Comparison of ENCODE assay signal across 1 cellular context in the genomic region with DNA sequence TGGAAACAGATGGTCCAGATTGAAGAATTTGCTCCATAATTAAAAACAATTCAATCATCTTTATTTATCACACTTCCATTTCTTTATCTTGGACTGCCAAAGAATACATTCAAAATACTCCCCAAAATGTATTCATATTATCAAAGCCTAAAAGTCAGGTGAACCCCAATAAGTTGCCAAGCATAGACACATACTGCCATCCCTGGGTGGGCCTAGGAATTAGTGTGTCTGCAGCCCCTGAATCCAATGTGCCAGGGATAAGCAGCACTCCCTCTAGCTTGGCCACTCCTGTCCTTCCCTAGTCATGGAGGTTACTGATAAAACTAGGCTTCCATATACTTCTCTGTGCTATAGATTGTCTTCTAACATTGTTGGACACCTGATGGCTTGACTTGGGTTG.
TF ChIP-seq lines count a peak whose summit lies in the region.

No MANE protein-coding gene starts in this region.

TF ChIP-seq in WTC11, 78 proteins besides CTCF, POLR2A, EP300 and RAD21 (continued from another document):
- TF ChIP-seq, protein P1, sequence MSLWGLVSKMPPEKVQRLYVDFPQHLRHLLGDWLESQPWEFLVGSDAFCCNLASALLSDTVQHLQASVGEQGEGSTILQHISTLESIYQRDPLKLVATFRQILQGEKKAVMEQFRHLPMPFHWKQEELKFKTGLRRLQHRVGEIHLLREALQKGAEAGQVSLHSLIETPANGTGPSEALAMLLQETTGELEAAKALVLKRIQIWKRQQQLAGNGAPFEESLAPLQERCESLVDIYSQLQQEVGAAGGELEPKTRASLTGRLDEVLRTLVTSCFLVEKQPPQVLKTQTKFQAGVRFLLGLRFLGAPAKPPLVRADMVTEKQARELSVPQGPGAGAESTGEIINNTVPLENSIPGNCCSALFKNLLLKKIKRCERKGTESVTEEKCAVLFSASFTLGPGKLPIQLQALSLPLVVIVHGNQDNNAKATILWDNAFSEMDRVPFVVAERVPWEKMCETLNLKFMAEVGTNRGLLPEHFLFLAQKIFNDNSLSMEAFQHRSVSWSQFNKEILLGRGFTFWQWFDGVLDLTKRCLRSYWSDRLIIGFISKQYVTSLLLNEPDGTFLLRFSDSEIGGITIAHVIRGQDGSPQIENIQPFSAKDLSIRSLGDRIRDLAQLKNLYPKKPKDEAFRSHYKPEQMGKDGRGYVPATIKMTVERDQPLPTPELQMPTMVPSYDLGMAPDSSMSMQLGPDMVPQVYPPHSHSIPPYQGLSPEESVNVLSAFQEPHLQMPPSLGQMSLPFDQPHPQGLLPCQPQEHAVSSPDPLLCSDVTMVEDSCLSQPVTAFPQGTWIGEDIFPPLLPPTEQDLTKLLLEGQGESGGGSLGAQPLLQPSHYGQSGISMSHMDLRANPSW (CRISPR knock-in tag; conservative IDR thresholded peaks at IDR 0.05; ENCODE audit: low read depth) = no peak
- TF ChIP-seq, protein P2, sequence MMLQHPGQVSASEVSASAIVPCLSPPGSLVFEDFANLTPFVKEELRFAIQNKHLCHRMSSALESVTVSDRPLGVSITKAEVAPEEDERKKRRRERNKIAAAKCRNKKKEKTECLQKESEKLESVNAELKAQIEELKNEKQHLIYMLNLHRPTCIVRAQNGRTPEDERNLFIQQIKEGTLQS (CRISPR knock-in tag; conservative IDR thresholded peaks at IDR 0.05) = no peak
- no peak for TF ChIP-seq RELA (CRISPR knock-in tag; IDR thresholded peaks at IDR 0.05; ENCODE audit: borderline replicate concordance)
- no peak for TF ChIP-seq TEAD4 (CRISPR knock-in tag; IDR thresholded peaks at IDR 0.05)
- TF ChIP-seq, protein P3, sequence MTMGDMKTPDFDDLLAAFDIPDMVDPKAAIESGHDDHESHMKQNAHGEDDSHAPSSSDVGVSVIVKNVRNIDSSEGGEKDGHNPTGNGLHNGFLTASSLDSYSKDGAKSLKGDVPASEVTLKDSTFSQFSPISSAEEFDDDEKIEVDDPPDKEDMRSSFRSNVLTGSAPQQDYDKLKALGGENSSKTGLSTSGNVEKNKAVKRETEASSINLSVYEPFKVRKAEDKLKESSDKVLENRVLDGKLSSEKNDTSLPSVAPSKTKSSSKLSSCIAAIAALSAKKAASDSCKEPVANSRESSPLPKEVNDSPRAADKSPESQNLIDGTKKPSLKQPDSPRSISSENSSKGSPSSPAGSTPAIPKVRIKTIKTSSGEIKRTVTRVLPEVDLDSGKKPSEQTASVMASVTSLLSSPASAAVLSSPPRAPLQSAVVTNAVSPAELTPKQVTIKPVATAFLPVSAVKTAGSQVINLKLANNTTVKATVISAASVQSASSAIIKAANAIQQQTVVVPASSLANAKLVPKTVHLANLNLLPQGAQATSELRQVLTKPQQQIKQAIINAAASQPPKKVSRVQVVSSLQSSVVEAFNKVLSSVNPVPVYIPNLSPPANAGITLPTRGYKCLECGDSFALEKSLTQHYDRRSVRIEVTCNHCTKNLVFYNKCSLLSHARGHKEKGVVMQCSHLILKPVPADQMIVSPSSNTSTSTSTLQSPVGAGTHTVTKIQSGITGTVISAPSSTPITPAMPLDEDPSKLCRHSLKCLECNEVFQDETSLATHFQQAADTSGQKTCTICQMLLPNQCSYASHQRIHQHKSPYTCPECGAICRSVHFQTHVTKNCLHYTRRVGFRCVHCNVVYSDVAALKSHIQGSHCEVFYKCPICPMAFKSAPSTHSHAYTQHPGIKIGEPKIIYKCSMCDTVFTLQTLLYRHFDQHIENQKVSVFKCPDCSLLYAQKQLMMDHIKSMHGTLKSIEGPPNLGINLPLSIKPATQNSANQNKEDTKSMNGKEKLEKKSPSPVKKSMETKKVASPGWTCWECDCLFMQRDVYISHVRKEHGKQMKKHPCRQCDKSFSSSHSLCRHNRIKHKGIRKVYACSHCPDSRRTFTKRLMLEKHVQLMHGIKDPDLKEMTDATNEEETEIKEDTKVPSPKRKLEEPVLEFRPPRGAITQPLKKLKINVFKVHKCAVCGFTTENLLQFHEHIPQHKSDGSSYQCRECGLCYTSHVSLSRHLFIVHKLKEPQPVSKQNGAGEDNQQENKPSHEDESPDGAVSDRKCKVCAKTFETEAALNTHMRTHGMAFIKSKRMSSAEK (CRISPR knock-in tag; IDR thresholded peaks at IDR 0.05; ENCODE audit: borderline replicate concordance) = no peak
- no peak for TF ChIP-seq FOXK1 (CRISPR knock-in tag; IDR thresholded peaks at IDR 0.05)
- no peak for TF ChIP-seq TEAD1 (CRISPR knock-in tag; IDR thresholded peaks at IDR 0.05)
TF ChIP-seq in WTC11: peak in this region for 0.
